Comparison of ENCODE assay signal across 14 cellular contexts in genomic region chr18:25726278-25726677, GRCh38.
DNase-seq lines count a peak whose midpoint lies in the region; ATAC-seq, FAIRE-seq and TF ChIP-seq lines count a peak whose summit lies in the region.
"Had no signal": no experiment of that assay in that cellular context is flagged by ENCODE, and none has a peak within 500 bp of the region (broad histone marks: within the 10 kb centered on the region; RNA-seq: fewer than 3 reads in every experiment).

No MANE protein-coding gene starts in this region.

- DNase-seq in AG20443 (ENCODE audit: low spot score) (peak; percentile 17), Karpas-422 (peak; percentile 37), K562 (ENCODE audit: extremely low read depth in 1 of 4, low spot score in 3 of 4) (no peak), left kidney (ENCODE audit: low read depth, low spot score) (peak; percentile 64), AML-193 (lab: John Stamatoyannopoulos, UW) (no peak), ovary (no peak), LoVo (ENCODE audit: low spot score) (no peak), NOMO-1 treated with DMSO at 0.1 percent for 48 hours (lab: John Stamatoyannopoulos, UW; ENCODE audit: unreplicated experiment) (no peak)
- DNase-seq: activated CD4-positive, alpha-beta T cell treated with anti-CD3 and anti-CD28 coated beads, Interleukin-2, amount 50 U/mL, for 48 hours; activated gamma-delta T cell; NCI-H2081; stimulated activated CD4-positive, alpha-beta T cell treated with anti-CD3 and anti-CD28 coated beads, Interleukin-4, amount 100 ng/mL, for 1 hour; stimulated activated naive CD8-positive, alpha-beta T cell treated with anti-CD3 and anti-CD28 coated beads, Interleukin-15, Interleukin-2, amounts not matched to agents 100 U/mL and 50 U/mL, for 24 hours had no signal

- no peak for TF ChIP-seq RAD21 in K562 (CRISPR knock-in tag; conservative IDR thresholded peaks at IDR 0.05 in 1 of 2, IDR thresholded peaks at IDR 0.05 in 1 of 2)

- BruUV-seq in K562 (replicated peaks; lab: Mats Ljungman, UMichigan) = no TSS peak

- H3K9ac ChIP-seq in Karpas-422 (ENCODE audit: low read length) (no peak overlapping the region), K562 (ENCODE audit: insufficient read depth in 1 of 2, low read depth in 2 of 2, low read length in 2 of 2) (no peak overlapping the region)

- CTCF ChIA-PET in K562 (lab: Yijun Ruan, JAX; ENCODE audit: low intra/inter-chr PET ratio) = no interaction called here

- no peak for FAIRE-seq in K562 (lab: Jason Lieb, UNC)

- no peaks in the 10 kb centered on the region for H3K9me1 ChIP-seq in K562 (ENCODE audit: control insufficient read depth, insufficient read depth, low read length)

- TF ChIP-seq EP300 in K562 (IDR thresholded peaks at IDR 0.05; ENCODE audit: low read length) = no peak
- TF ChIP-seq EP300 in ovary (IDR thresholded peaks at IDR 0.05) = no peak

- no peaks in the 10 kb centered on the region for H4K20me1 ChIP-seq in Karpas-422 (ENCODE audit: insufficient read depth, low read depth, low read length)
- no peaks in the 10 kb centered on the region for H4K20me1 ChIP-seq in K562 (replicated peaks; ENCODE audit: control insufficient read depth, insufficient read depth, low read length)

- TF ChIP-seq CTCF in K562 (IDR thresholded peaks at IDR 0.05 in 2 of 3, conservative IDR thresholded peaks at IDR 0.05 in 1 of 3; ENCODE audit: insufficient read depth in 2 of 3, low read depth in 1 of 3, low read length in 3 of 3) (no peak), ovary (IDR thresholded peaks at IDR 0.05) (no peak)

- intact Hi-C loops in K562 (cut with micrococcal nuclease) = no loop called here
- intact Hi-C loops in ovary (cut with DNase I) = no loop called here

- H3K9me2 ChIP-seq in Karpas-422 (replicated peaks; ENCODE audit: insufficient read depth, low read length) = no peaks in the 10 kb centered on the region; the same call in 1 of the 2 replicates

- H3K9me3 ChIP-seq in Karpas-422 (ENCODE audit: low read length) = no peaks in the 10 kb centered on the region
- no peaks in the 10 kb centered on the region for H3K9me3 ChIP-seq in K562 (replicated peaks; ENCODE audit: control insufficient read depth, insufficient read depth, low read depth, low read length)
- H3K9me3 ChIP-seq in ovary = no peaks in the 10 kb centered on the region

- H3K27ac ChIP-seq in Karpas-422 (ENCODE audit: low read length) = no peak overlapping the region
- H3K27ac ChIP-seq in K562 (ENCODE audit: extremely low read depth, low read depth, low read length) = no peak overlapping the region
- no peak overlapping the region for H3K27ac ChIP-seq in ovary

- H3K4me1 ChIP-seq in Karpas-422 (ENCODE audit: low read length) (no peaks in the 10 kb centered on the region), K562 (replicated peaks in 1 of 2; ENCODE audit: control insufficient read depth in 2 of 2, insufficient read depth in 2 of 2, low read length in 2 of 2) (no peaks in the 10 kb centered on the region), ovary (ENCODE audit: insufficient read depth) (no peaks in the 10 kb centered on the region)

- no peaks in the 10 kb centered on the region for H3K27me3 ChIP-seq in Karpas-422 (ENCODE audit: low read length)
- H3K27me3 ChIP-seq in K562 (ENCODE audit: control insufficient read depth in 2 of 2, insufficient read depth in 2 of 2, low read length in 2 of 2) = no peaks in the 10 kb centered on the region; a peak in 1 of 5 replicates
- no peaks in the 10 kb centered on the region for H3K27me3 ChIP-seq in ovary

- TF ChIP-seq POLR2A in K562 (conservative IDR thresholded peaks at IDR 0.05) (no peak), ovary (IDR thresholded peaks at IDR 0.05) (no peak)

- H3K4me3 ChIP-seq in Karpas-422 (ENCODE audit: low read length) = no peak overlapping the region
- no peak overlapping the region for H3K4me3 ChIP-seq in K562
- no peak overlapping the region for H3K4me3 ChIP-seq in ovary

- H3K36me3 ChIP-seq in Karpas-422 (ENCODE audit: insufficient read depth, low read length) (no peaks in the 10 kb centered on the region), K562 (ENCODE audit: control insufficient read depth, insufficient read depth, low read length) (no peaks in the 10 kb centered on the region), ovary (no peaks in the 10 kb centered on the region)

- no peak overlapping the region for H2AFZ ChIP-seq in Karpas-422 (ENCODE audit: low read length)
- no peak overlapping the region for H2AFZ ChIP-seq in K562 (ENCODE audit: low read depth, low read length)

- H3K79me2 ChIP-seq in Karpas-422 (ENCODE audit: low read length) = no peaks in the 10 kb centered on the region
- H3K79me2 ChIP-seq in K562 (ENCODE audit: control insufficient read depth, insufficient read depth, low read length) = no peaks in the 10 kb centered on the region

- POLR2A ChIA-PET in K562 (lab: Yijun Ruan, JAX) = no interaction called here

- H3K4me2 ChIP-seq in Karpas-422 (ENCODE audit: low read depth, low read length, poor library complexity, severe bottlenecking) (no peak overlapping the region), K562 (ENCODE audit: insufficient read depth, low read length) (no peak overlapping the region)

- ATAC-seq in K562 = no peak
- ATAC-seq: esophagus mucosa had no signal

- WGBS in K562 (ENCODE audit: insufficient coverage, low coverage, missing lambda C conversion rate) = 1% methylated on average over 7 of the region's 7 CpGs
- 58 to 69% (median 64%) methylated on average over 7 of the region's 7 CpGs for WGBS in ovary, 3 donors

- in situ Hi-C loops in K562 (cut with MboI) = no loop called here

TF ChIP-seq in K562, 482 proteins besides CTCF, POLR2A, EP300 and RAD21:
- TF ChIP-seq RFX1 (IDR thresholded peaks at IDR 0.05) (peak; percentile 69), IRF1 (CRISPR knock-in tag; IDR thresholded peaks at IDR 0.05; ENCODE audit: borderline replicate concordance) (no peak), GMEB1 (CRISPR knock-in tag; IDR thresholded peaks at IDR 0.05) (no peak)

Comparison
In these comparisons a context has a peak if more than half of its experiments do, and no peak if none do; other contexts are left out.
1. DNase-seq: peak in AG20443 (single experiment), Karpas-422 (single experiment) and left kidney (single experiment); none in K562 (0 of 4), AML-193 (0 of 2), ovary (0 of 5), LoVo (single experiment) and NOMO-1 treated with DMSO at 0.1 percent for 48 hours (single experiment).